In the genomic region with DNA sequence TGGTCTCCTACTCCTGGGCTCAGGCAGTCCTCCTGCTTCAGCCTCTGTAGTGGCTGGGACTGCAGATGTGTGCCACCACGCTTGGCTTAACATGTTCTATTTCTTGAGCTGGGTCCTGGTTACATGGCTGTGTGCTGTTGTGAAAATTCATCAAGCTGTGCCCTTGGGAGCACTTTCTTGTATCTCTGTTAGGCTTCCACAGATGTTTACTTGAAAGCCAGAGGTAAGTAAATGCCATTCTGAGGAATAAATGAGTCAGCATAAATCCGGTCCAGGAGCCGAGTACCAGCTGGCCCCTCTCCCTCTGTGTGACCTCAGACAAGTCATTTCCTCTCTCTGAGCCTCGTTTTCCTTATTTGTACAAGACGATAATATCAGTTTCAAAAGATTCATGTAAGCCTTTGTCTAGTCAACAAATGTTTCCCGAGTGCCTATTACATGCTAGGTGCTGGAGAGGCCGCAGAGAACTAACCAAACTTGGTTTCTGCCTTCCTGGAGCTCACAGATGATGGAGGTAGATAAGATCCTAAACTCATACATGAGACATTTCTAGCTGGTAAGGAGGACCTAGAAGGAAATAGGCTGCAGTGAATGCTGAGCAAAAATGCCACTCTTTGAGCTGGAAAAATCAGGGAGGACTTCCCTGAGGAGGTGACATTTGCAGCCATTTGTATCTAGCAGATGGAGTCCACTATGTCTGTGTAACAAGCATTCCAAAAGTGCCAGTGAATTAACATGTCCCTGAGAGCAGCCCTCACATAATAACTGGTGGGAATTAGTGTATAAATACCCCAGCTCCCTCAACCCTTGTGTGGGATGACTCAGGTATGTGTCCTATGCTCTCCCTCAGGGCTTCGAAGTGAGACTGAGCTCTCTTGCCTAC, we compare ENCODE assay signal across 8 cellular contexts. TPM values are rescaled to one million over a fixed set of nuclear protein-coding genes. Genes with fewer than 3 reads are reported as not detected.
A peak's percentile ranks its signal among the peaks of the same experiment; 100 is the strongest.
DNase-seq lines count a peak whose midpoint lies in the region; ATAC-seq, FAIRE-seq and TF ChIP-seq lines count a peak whose summit lies in the region.

No MANE protein-coding gene starts in this region.

- H3K4me3 ChIP-seq in GM12864 (ENCODE audit: low read depth, low read length), result no peak overlapping the region
- no peak overlapping the region for H3K4me3 ChIP-seq in HFF-Myc (replicated peaks; ENCODE audit: low read depth, low read length)
- no peak overlapping the region for H3K4me3 ChIP-seq in endodermal cell (ENCODE audit: low read length)

- WGBS in endodermal cell (ENCODE audit: insufficient coverage in 1 of 2, insufficient read length in 1 of 2), 2 experiments, result 67 to 69% methylated on average over 7 to 8 of the region's 8 CpGs

- H3K9ac ChIP-seq in endodermal cell (ENCODE audit: extremely low read depth, low read length, poor library complexity, severe bottlenecking), result no peak overlapping the region

- peak overlapping the region; percentile 87 for H3K27ac Mint-ChIP-seq in activated naive CD8-positive, alpha-beta T cell treated with anti-CD3 and anti-CD28 coated beads, Interleukin-2, amount 50 U/mL, for 24 hours
- H3K27ac Mint-ChIP-seq in endodermal cell, result no peak overlapping the region

- H3K27me3 Mint-ChIP-seq in activated naive CD8-positive, alpha-beta T cell treated with anti-CD3 and anti-CD28 coated beads, Interleukin-2, amount 50 U/mL, for 24 hours, result peaks cover 10% of the 10 kb centered on the region
- peaks cover 78% of the 10 kb centered on the region for H3K27me3 Mint-ChIP-seq in endodermal cell (ENCODE audit: insufficient read depth)

- peaks cover 8% of the 10 kb centered on the region for H3K9me3 ChIP-seq in endodermal cell (ENCODE audit: control insufficient read depth, low read length)

- H3K9me3 Mint-ChIP-seq in activated naive CD8-positive, alpha-beta T cell treated with anti-CD3 and anti-CD28 coated beads, Interleukin-2, amount 50 U/mL, for 24 hours, result no peaks in the 10 kb centered on the region
- peaks cover 9% of the 10 kb centered on the region for H3K9me3 Mint-ChIP-seq in endodermal cell

- ATAC-seq in activated naive CD8-positive, alpha-beta T cell treated with anti-CD3 and anti-CD28 coated beads, Interleukin-2, amount 50 U/mL, for 24 hours, result peak; percentile 73

- DNase-seq in GM12864 (ENCODE audit: low read depth) (peak; percentile 90), HFF-Myc (ENCODE audit: extremely low read depth, low read depth) (peak; percentile 24), RCC 7860 (ENCODE audit: low spot score) (peak; percentile 27), D721Med (ENCODE audit: insufficient read length, low spot score) (no peak), amygdala (lab: John Stamatoyannopoulos, UW) (no peak), endodermal cell (no peak)
- peak; percentile 56 for DNase-seq in activated naive CD8-positive, alpha-beta T cell treated with anti-CD3 and anti-CD28 coated beads, Interleukin-2, amount 50 U/mL, for 24 hours
- peak; percentile 29 to 70 (median 51) for DNase-seq in stimulated activated CD4-positive, alpha-beta T cell treated with anti-CD3 and anti-CD28 coated beads, TNF-alpha, amount 100 ng/mL, for 48 hours (ENCODE audit: low read depth in 3 of 3)

- H3K36me3 Mint-ChIP-seq in activated naive CD8-positive, alpha-beta T cell treated with anti-CD3 and anti-CD28 coated beads, Interleukin-2, amount 50 U/mL, for 24 hours (ENCODE audit: low read depth), result peaks cover 7% of the 10 kb centered on the region
- no peaks in the 10 kb centered on the region for H3K36me3 Mint-ChIP-seq in endodermal cell (ENCODE audit: low read depth)

- peaks cover 28% of the 10 kb centered on the region for H3K27me3 ChIP-seq in endodermal cell (ENCODE audit: control insufficient read depth, insufficient read depth, low read length, poor library complexity, severe bottlenecking)

- H3K27ac ChIP-seq in endodermal cell (ENCODE audit: low read depth, low read length), result no peak overlapping the region

- no peaks in the 10 kb centered on the region for H3K4me1 ChIP-seq in endodermal cell (ENCODE audit: control insufficient read depth, insufficient read depth, low read length)

- H3K4me3 Mint-ChIP-seq in activated naive CD8-positive, alpha-beta T cell treated with anti-CD3 and anti-CD28 coated beads, Interleukin-2, amount 50 U/mL, for 24 hours, result peak overlapping the region; percentile 39
- H3K4me3 Mint-ChIP-seq in endodermal cell, result no peak overlapping the region

- no peak for FAIRE-seq in RCC 7860 (lab: Jason Lieb, UNC)
- no peak for FAIRE-seq in D721Med (lab: Jason Lieb, UNC)

- TF ChIP-seq CTCF in GM12864 (IDR thresholded peaks at IDR 0.05; ENCODE audit: low read depth, low read length, missing control alignments) (no peak), HFF-Myc (IDR thresholded peaks at IDR 0.05; ENCODE audit: low read depth, low read length, missing control alignments) (no peak), D721Med (IDR thresholded peaks at IDR 0.05; ENCODE audit: insufficient read depth, missing control alignments) (no peak), endodermal cell (conservative IDR thresholded peaks at IDR 0.05) (no peak)

- no peaks in the 10 kb centered on the region for H3K36me3 ChIP-seq in endodermal cell (ENCODE audit: control insufficient read depth, insufficient read depth, low read length)

- peaks cover 59% of the 10 kb centered on the region for H3K4me1 Mint-ChIP-seq in activated naive CD8-positive, alpha-beta T cell treated with anti-CD3 and anti-CD28 coated beads, Interleukin-2, amount 50 U/mL, for 24 hours
- no peaks in the 10 kb centered on the region for H3K4me1 Mint-ChIP-seq in endodermal cell

RNA-seq across cellular contexts. Expression of a gene that starts 2.7 kb away (rescaled TPM):
- not detected for total RNA-seq in endodermal cell
- polyA plus RNA-seq in endodermal cell (2013, experiment 1 of 2), result not detected
- polyA plus RNA-seq in endodermal cell (2013, experiment 2 of 2), result not detected

RNA-seq across cellular contexts. Expression of a gene that starts 12.2 kb away (rescaled TPM):
- total RNA-seq in endodermal cell, result not detected
- not detected for polyA plus RNA-seq in endodermal cell (2013, experiment 1 of 2)
- polyA plus RNA-seq in endodermal cell (2013, experiment 2 of 2), result not detected

RNA-seq across cellular contexts. Expression of a gene that starts 17.3 kb away (rescaled TPM):
- total RNA-seq in endodermal cell, result 10 to 100 TPM; 38.0 to 38.6 TPM
- 51.9 TPM for polyA plus RNA-seq in endodermal cell (2013, experiment 1 of 2)
- polyA plus RNA-seq in endodermal cell (2013, experiment 2 of 2), result 44.8 TPM

RNA-seq across cellular contexts. Expression of a gene that starts 41.2 kb away (rescaled TPM):
- total RNA-seq in endodermal cell, result not detected
- not detected for polyA plus RNA-seq in endodermal cell (2013, experiment 1 of 2)
- polyA plus RNA-seq in endodermal cell (2013, experiment 2 of 2), result not detected

RNA-seq across cellular contexts. Expression of a gene that starts 48.3 kb away (rescaled TPM):
- total RNA-seq in endodermal cell, result 100 to 1,000 TPM; 190 to 237 TPM
- polyA plus RNA-seq in endodermal cell (2013, experiment 1 of 2), result 160 TPM
- 124 TPM for polyA plus RNA-seq in endodermal cell (2013, experiment 2 of 2)

Comparison
In these comparisons a context has a peak if more than half of its experiments do, and no peak if none do; other contexts are left out.
1. DNase-seq: peak in GM12864 (single experiment), HFF-Myc (single experiment), RCC 7860 (single experiment), activated naive CD8-positive, alpha-beta T cell treated with anti-CD3 and anti-CD28 coated beads, Interleukin-2, amount 50 U/mL, for 24 hours (single experiment) and stimulated activated CD4-positive, alpha-beta T cell treated with anti-CD3 and anti-CD28 coated beads, TNF-alpha, amount 100 ng/mL, for 48 hours (3 of 3); none in D721Med (single experiment), amygdala (0 of 56) and endodermal cell (single experiment).